Comparison of ENCODE assay signal across 26 cellular contexts in genomic region chr3:37680393-37680792, GRCh38.
DNase-seq lines count a peak whose midpoint lies in the region; ATAC-seq and TF ChIP-seq lines count a peak whose summit lies in the region.
"Had no signal": no experiment of that assay in that cellular context is flagged by ENCODE, and none has a peak within 500 bp of the region (broad histone marks: within the 10 kb centered on the region; RNA-seq: fewer than 3 reads in every experiment).

No MANE protein-coding gene starts in this region.

- peaks cover 0 to 17% (median 0%) of the 10 kb centered on the region in 3 donors for H3K4me1 ChIP-seq in esophagus squamous epithelium
- peaks cover 0 to 32% (median 16%) of the 10 kb centered on the region in 4 donors for H3K4me1 ChIP-seq in stomach
- no peaks in the 10 kb centered on the region for H3K4me1 ChIP-seq in mammary epithelial cell (ENCODE audit: insufficient read depth, low read length)
- H3K4me1 ChIP-seq: BE2C had no signal

- TF ChIP-seq EP300 in stomach (IDR thresholded peaks at IDR 0.05): no peak

- in situ Hi-C loops in mammary epithelial cell (cut with MboI; ENCODE audit: low sequenced_read_pairs in 2 of 2): no loop called here

- H3K27ac ChIP-seq in esophagus squamous epithelium (peak overlapping the region in 3 of 4 donors; percentile 48 to 66 (median 54)), stomach (peak overlapping the region in 3 of 5 donors; percentile 23 to 57 (median 24)), dorsolateral prefrontal cortex (no peak overlapping the region), mammary epithelial cell (ENCODE audit: insufficient read depth, low read depth, low read length) (no peak overlapping the region)
- H3K27ac ChIP-seq: hepatocyte, RWPE1 had no signal

- dilution Hi-C loops in mammary epithelial cell (cut with HindIII; ENCODE audit: low sequenced_read_pairs): no loop called here

- intact Hi-C loops in esophagus squamous epithelium (cut with DNase I): no loop called here
- intact Hi-C loops in stomach (cut with DNase I; ENCODE audit: low total_unique reads): no loop called here
- intact Hi-C loops in dorsolateral prefrontal cortex (cut with DNase I): no loop called here
- intact Hi-C loops in mammary epithelial cell (cut with micrococcal nuclease): no loop called here

- no peak overlapping the region for H3K9ac ChIP-seq in mammary epithelial cell (ENCODE audit: insufficient read depth, low read length)

- no peaks in the 10 kb centered on the region for H4K20me1 ChIP-seq in mammary epithelial cell (ENCODE audit: insufficient read depth, low read length)

- DNase-seq in EH (ENCODE audit: low read depth) (peak; percentile 3), esophagus squamous epithelium (lab: John Stamatoyannopoulos, UW) (no peak), left lobe of liver (ENCODE audit: low spot score) (no peak), stomach (no peak), dorsolateral prefrontal cortex (no peak), NCI-H1048 (lab: John Stamatoyannopoulos, UW) (no peak), mammary epithelial cell (no peak)
- DNase-seq: activated CD4-positive, alpha-beta T cell treated with anti-CD3 and anti-CD28 coated beads for 4 hours; activated naive CD4-positive, alpha-beta T cell treated with Interleukin-2 at 50 U/mL for 16 hours; activated T-cell treated with anti-CD3 and anti-CD28 coated beads, Interleukin-2, amount 50 U/mL, for 4 hours; amniotic stem cell; BE2C; DMS153; H9; Kasumi-1; NCI-H1694; NCI-H69; stimulated activated CD4-positive, alpha-beta T cell treated with anti-CD3 and anti-CD28 coated beads, Interleukin-4, amount 100 ng/mL, for 1 hour; stimulated activated naive CD4-positive, alpha-beta T cell treated with Interleukin-2 at 50 U/mL for 16 hours; T-helper 2 cell; trophoblast cell had no signal

- ATAC-seq in left lobe of liver (peak; percentile 66), HG02759 (IDR thresholded peaks at IDR 0.05; ENCODE audit: unreplicated experiment) (no peak)
- ATAC-seq: activated T-cell treated with anti-CD3 and anti-CD28 coated beads, Interleukin-2, amount 50 U/mL, for 4 hours; SK-N-SH treated with all-trans-retinoic acid at 6 μM for 48 hours had no signal

- H3K27me3 ChIP-seq in esophagus squamous epithelium: no peaks in the 10 kb centered on the region
- no peaks in the 10 kb centered on the region for H3K27me3 ChIP-seq in stomach
- H3K27me3 ChIP-seq in dorsolateral prefrontal cortex: no peaks in the 10 kb centered on the region
- peaks cover 4% of the 10 kb centered on the region for H3K27me3 ChIP-seq in mammary epithelial cell (ENCODE audit: insufficient read depth, low read length)
- H3K27me3 ChIP-seq: BE2C, hepatocyte had no signal

- no peak overlapping the region for H3K4me2 ChIP-seq in mammary epithelial cell (ENCODE audit: insufficient read depth, low read depth, low read length)
- H3K4me2 ChIP-seq: hepatocyte had no signal

- H3K4me3 ChIP-seq in esophagus squamous epithelium (no peak overlapping the region), stomach (no peak overlapping the region), dorsolateral prefrontal cortex (no peak overlapping the region), mammary epithelial cell (replicated peaks in 1 of 3; ENCODE audit: insufficient read depth in 1 of 3, low read depth in 2 of 3, low read length in 3 of 3) (no peak overlapping the region)
- H3K4me3 ChIP-seq: hepatocyte, lung had no signal

- H3K79me2 ChIP-seq in mammary epithelial cell (ENCODE audit: insufficient read depth, low read length): no peaks in the 10 kb centered on the region
- H3K79me2 ChIP-seq: hepatocyte had no signal

- TF ChIP-seq CTCF in esophagus squamous epithelium (IDR thresholded peaks at IDR 0.05): no peak
- TF ChIP-seq CTCF in stomach (IDR thresholded peaks at IDR 0.05): no peak
- TF ChIP-seq CTCF in dorsolateral prefrontal cortex (IDR thresholded peaks at IDR 0.05 in 54 of 56, conservative IDR thresholded peaks at IDR 0.05 in 2 of 56; ENCODE audit: low read depth in 1 of 56, partially characterized antibody in 56 of 56): no peak
- TF ChIP-seq CTCF in mammary epithelial cell (conservative IDR thresholded peaks at IDR 0.05 in 1 of 2, IDR thresholded peaks at IDR 0.05 in 1 of 2; ENCODE audit: extremely low read depth in 1 of 2, insufficient read depth in 1 of 2, low read depth in 1 of 2, low read length in 2 of 2): no peak

- H2AFZ ChIP-seq in mammary epithelial cell (ENCODE audit: low read depth, low read length): no peak overlapping the region
- H2AFZ ChIP-seq: hepatocyte had no signal

- H3K36me3 ChIP-seq in esophagus squamous epithelium (no peaks in the 10 kb centered on the region), stomach (peaks cover 0 to 9% (median 5%) of the 10 kb centered on the region in 4 donors), mammary epithelial cell (ENCODE audit: insufficient read depth, low read length) (no peaks in the 10 kb centered on the region)
- H3K36me3 ChIP-seq: BE2C had no signal

- no TSS peak for BruUV-seq in mammary epithelial cell (replicated peaks; lab: Mats Ljungman, UMichigan)

- CTCF ChIA-PET in mammary epithelial cell (lab: Charles Lee; ENCODE audit: low non-redundant PET): no interaction called here

- no peak for TF ChIP-seq POLR2A in esophagus squamous epithelium (IDR thresholded peaks at IDR 0.05)
- no peak for TF ChIP-seq POLR2A in stomach (IDR thresholded peaks at IDR 0.05)

- H3K9me3 ChIP-seq in esophagus squamous epithelium: no peaks in the 10 kb centered on the region
- no peaks in the 10 kb centered on the region for H3K9me3 ChIP-seq in stomach
- H3K9me3 ChIP-seq in mammary epithelial cell (replicated peaks; ENCODE audit: insufficient read depth, low read length): no peaks in the 10 kb centered on the region
- H3K9me3 ChIP-seq: BE2C had no signal

Comparison
In these comparisons a context has a peak if more than half of its experiments do, and no peak if none do; other contexts are left out.
1. H3K27ac ChIP-seq: peak in esophagus squamous epithelium (3 of 4) and stomach (3 of 5); none in dorsolateral prefrontal cortex (0 of 59) and mammary epithelial cell (single experiment).